Comparison of ENCODE assay signal across 13 cellular contexts in the genomic region with DNA sequence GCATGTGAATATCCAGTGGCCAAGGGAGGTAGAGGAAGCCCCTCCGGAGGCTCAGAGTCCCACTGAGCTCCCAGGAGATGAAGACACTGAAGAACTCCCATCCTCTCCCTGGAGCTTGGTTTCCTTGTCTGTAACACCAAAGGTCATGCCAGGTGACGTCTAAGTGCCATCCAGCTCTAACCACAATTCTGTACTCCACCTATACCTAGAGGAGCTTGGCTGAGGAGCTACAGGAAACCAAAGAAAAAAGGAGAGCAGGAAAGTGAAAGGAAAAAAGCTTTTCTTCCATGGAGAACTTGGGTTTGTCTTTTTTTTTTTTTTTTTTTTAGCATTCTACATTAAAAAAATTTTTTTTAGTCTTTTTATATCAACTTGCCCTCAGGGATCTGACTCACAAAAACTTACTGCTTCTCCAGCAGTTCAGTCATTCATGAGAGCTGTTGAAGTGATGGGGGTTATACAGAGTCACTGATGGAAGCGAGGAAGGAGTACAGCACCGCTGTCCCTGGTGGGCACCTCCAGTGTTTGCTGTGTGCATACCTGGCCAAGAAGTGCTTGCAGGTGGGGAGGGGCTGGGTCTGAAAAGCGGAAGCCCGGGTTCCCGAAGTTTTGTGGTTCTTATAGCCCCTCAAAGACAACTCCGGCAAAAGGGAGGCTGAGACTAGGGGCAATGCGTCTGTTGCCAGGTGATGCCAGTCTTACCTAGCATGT. TPM values are rescaled to one million over a fixed set of nuclear protein-coding genes. Genes with fewer than 3 reads are reported as not detected.
A peak's percentile ranks its signal among the peaks of the same experiment; 100 is the strongest.
DNase-seq lines count a peak whose midpoint lies in the region; ATAC-seq and TF ChIP-seq lines count a peak whose summit lies in the region.
"Had no signal": no experiment of that assay in that cellular context is flagged by ENCODE, and none has a peak within 500 bp of the region (broad histone marks: within the 10 kb centered on the region; RNA-seq: fewer than 3 reads in every experiment).

No MANE protein-coding gene starts in this region.

- 89 to 93% methylated on average over 9 of the region's 9 CpGs for WGBS in testis, 2 donors
- WGBS in ovary, 3 donors: 89 to 94% (median 92%) methylated on average over 9 of the region's 9 CpGs

- H3K4me3 Mint-ChIP-seq in HFFc6 (peak overlapping the region; percentile 63), chondrocyte (ENCODE audit: unreplicated experiment) (no peak overlapping the region)
- no peak overlapping the region for H3K4me3 Mint-ChIP-seq in naive thymus-derived CD8-positive, alpha-beta T cell
- H3K4me3 Mint-ChIP-seq: activated T-cell treated with anti-CD3 and anti-CD28 coated beads, Interleukin-2, amount 50 U/mL, for 24 hours; CD4-positive, alpha-beta T cell had no signal

- H3K27me3 Mint-ChIP-seq in HFFc6 (ENCODE audit: insufficient read depth) (peaks cover 6% of the 10 kb centered on the region; the same call in 1 of the 2 replicates), chondrocyte (ENCODE audit: low read depth) (peaks cover 2% of the 10 kb centered on the region)
- H3K27me3 Mint-ChIP-seq in naive thymus-derived CD8-positive, alpha-beta T cell: no peaks in the 10 kb centered on the region
- H3K27me3 Mint-ChIP-seq: activated T-cell treated with anti-CD3 and anti-CD28 coated beads, Interleukin-2, amount 50 U/mL, for 24 hours; CD4-positive, alpha-beta T cell had no signal

- peak; percentile 55 for ATAC-seq in left colon
- no peak for ATAC-seq in naive thymus-derived CD8-positive, alpha-beta T cell
- ATAC-seq: SK-N-SH treated with all-trans-retinoic acid at 6 μM for 48 hours had no signal

- H3K4me3 ChIP-seq in testis (no peak overlapping the region), ovary (no peak overlapping the region)

- H3K27ac ChIP-seq in testis: peak overlapping the region; percentile 47 to 89
- peak overlapping the region in 1 of 2 donors; percentile 62 for H3K27ac ChIP-seq in ovary
- H3K27ac ChIP-seq: epithelial cell of prostate had no signal

- H3K9me3 ChIP-seq in testis (no peaks in the 10 kb centered on the region), ovary (no peaks in the 10 kb centered on the region)

- H3K9me3 Mint-ChIP-seq in HFFc6 (no peaks in the 10 kb centered on the region), chondrocyte (ENCODE audit: low read depth) (no peaks in the 10 kb centered on the region)
- peaks cover 0 to 5% (median 0%) of the 10 kb centered on the region in 9 donors for H3K9me3 Mint-ChIP-seq in naive thymus-derived CD8-positive, alpha-beta T cell
- H3K9me3 Mint-ChIP-seq: activated T-cell treated with anti-CD3 and anti-CD28 coated beads, Interleukin-2, amount 50 U/mL, for 24 hours; CD4-positive, alpha-beta T cell had no signal

- intact Hi-C loops in left colon (cut with DNase I, micrococcal nuclease) (no loop called here), testis (cut with DNase I; ENCODE audit: low total_unique reads) (no loop called here), ovary (cut with DNase I) (loop anchor here in 1 of 4 donors (10.0 kb wide), 1 partner anchor 98 kb away; a partner anchor contains a TSS)

- TF ChIP-seq CTCF in HFFc6 (IDR thresholded peaks at IDR 0.05): no peak; the same call in 1 of the 2 replicates
- no peak for TF ChIP-seq CTCF in chondrocyte (IDR thresholded peaks at IDR 0.05)
- no peak for TF ChIP-seq CTCF in testis (IDR thresholded peaks at IDR 0.05)
- no peak for TF ChIP-seq CTCF in ovary (IDR thresholded peaks at IDR 0.05)

- TF ChIP-seq EP300 in ovary (IDR thresholded peaks at IDR 0.05): no peak

- peaks cover 29% of the 10 kb centered on the region for H3K4me1 ChIP-seq in testis
- peaks cover 11% of the 10 kb centered on the region for H3K4me1 ChIP-seq in ovary (ENCODE audit: insufficient read depth)

- no peaks in the 10 kb centered on the region; the same call in 1 of the 2 replicates for H3K36me3 Mint-ChIP-seq in HFFc6 (ENCODE audit: low read depth)
- peaks cover 1% of the 10 kb centered on the region for H3K36me3 Mint-ChIP-seq in chondrocyte (ENCODE audit: low read depth)
- H3K36me3 Mint-ChIP-seq in naive thymus-derived CD8-positive, alpha-beta T cell: peaks cover 0 to 5% (median 0%) of the 10 kb centered on the region in 3 donors

- TF ChIP-seq POLR2A in testis (IDR thresholded peaks at IDR 0.05) (no peak), ovary (IDR thresholded peaks at IDR 0.05) (no peak)

- H3K4me1 Mint-ChIP-seq in HFFc6 (ENCODE audit: low read depth) (peaks cover 36% of the 10 kb centered on the region), chondrocyte (ENCODE audit: low read depth) (peaks cover 46% of the 10 kb centered on the region)
- no peaks in the 10 kb centered on the region for H3K4me1 Mint-ChIP-seq in naive thymus-derived CD8-positive, alpha-beta T cell

- H3K27ac Mint-ChIP-seq in HFFc6 (0 out of 2 replicates have a peak overlapping the region, but pooled peaks have one; percentile 15), chondrocyte (ENCODE audit: unreplicated experiment) (peak overlapping the region; percentile 63)
- H3K27ac Mint-ChIP-seq in naive thymus-derived CD8-positive, alpha-beta T cell: no peak overlapping the region
- H3K27ac Mint-ChIP-seq: activated T-cell treated with anti-CD3 and anti-CD28 coated beads, Interleukin-2, amount 50 U/mL, for 24 hours; CD4-positive, alpha-beta T cell had no signal

- H3K27me3 ChIP-seq in testis (no peaks in the 10 kb centered on the region), ovary (no peaks in the 10 kb centered on the region)

- peak; percentile 69 for DNase-seq in HFFc6
- DNase-seq in chondrocyte (ENCODE audit: low spot score): no peak
- DNase-seq in left colon: no peak
- no peak for DNase-seq in testis
- DNase-seq in activated gamma-delta T cell (lab: John Stamatoyannopoulos, UW): no peak
- no peak for DNase-seq in ovary
- DNase-seq in SIG-M5 (lab: John Stamatoyannopoulos, UW): no peak
- DNase-seq in naive thymus-derived CD8-positive, alpha-beta T cell: no peak
- DNase-seq: activated T-cell treated with anti-CD3 and anti-CD28 coated beads, Interleukin-2, amount 50 U/mL, for 24 hours; CD4-positive, alpha-beta T cell; islet precursor cell had no signal

- POLR2A ChIA-PET in naive thymus-derived CD8-positive, alpha-beta T cell (lab: Charles Lee): interaction anchor here (0.7 kb wide), 1 partner anchor 10 kb away, joined by 3 read pairs; no protein-coding TSS in a partner anchor

- H3K36me3 ChIP-seq in testis (ENCODE audit: low read depth, missing control alignments): no peaks in the 10 kb centered on the region
- no peaks in the 10 kb centered on the region for H3K36me3 ChIP-seq in ovary

RNA-seq across cellular contexts. Expression of a gene that starts 46.0 kb away (rescaled TPM):
- total RNA-seq in HFFc6 (2021; fragmentation: NEBNext Ultra II Directional; extraction: Animal tissue kit (Norgen Biotek cat#: 25700)): 1 to 10 TPM; 2.3 to 3.3 (median 2.6) TPM
- total RNA-seq in chondrocyte (5.3 to 6.3 TPM (median 5.8 TPM) in 3 replicates), left colon (1 to 10 TPM; 3.2 to 3.8 TPM), testis (10 to 100 TPM; 47.6 to 51.7 TPM), ovary (10 to 100 TPM in 5 of 7 donors, 1 to 10 TPM in 2; 7.9 to 30.3 (median 22.9) TPM)
- polyA plus RNA-seq in testis (ENCODE audit: insufficient read depth, low read depth, low replicate concordance) (25.3 TPM), ovary (1 to 10 TPM; 6.9 to 8.4 TPM)
- total RNA-seq in naive thymus-derived CD8-positive, alpha-beta T cell: 1 to 10 TPM in 1 of 2 experiments, under 1 TPM in 1; 0.94 to 1.5 TPM
- polyA plus RNA-seq in naive thymus-derived CD8-positive, alpha-beta T cell: under 1 TPM; 0.44 to 0.84 (median 0.81) TPM

Comparison
In these comparisons a context has a peak if more than half of its experiments do, and no peak if none do; other contexts are left out.
1. H3K27ac Mint-ChIP-seq: peak in HFFc6 (single experiment) and chondrocyte (single experiment); none in naive thymus-derived CD8-positive, alpha-beta T cell (0 of 10).